1 cellular context compared by ENCODE assay signal in genomic region chr18:9174302-9174701, GRCh38.
TF ChIP-seq lines count a peak whose summit lies in the region.

No MANE protein-coding gene starts in this region.

TF ChIP-seq in SK-N-SH, 30 proteins besides CTCF, POLR2A, EP300 and RAD21:
- TF ChIP-seq ZBTB33 (IDR thresholded peaks at IDR 0.05; ENCODE audit: borderline replicate concordance, low read depth) (no peak), TAF1 (IDR thresholded peaks at IDR 0.05; ENCODE audit: borderline replicate concordance, low read depth, low read length) (no peak), RFX5 (IDR thresholded peaks at IDR 0.05; ENCODE audit: low read length) (no peak), REST (IDR thresholded peaks at IDR 0.05; ENCODE audit: low read depth, low read length) (no peak), JUND (IDR thresholded peaks at IDR 0.05) (no peak), RCOR1 (IDR thresholded peaks at IDR 0.05; ENCODE audit: low read length) (no peak), SIN3A (IDR thresholded peaks at IDR 0.05; ENCODE audit: borderline replicate concordance, low read depth, low read length) (no peak), TEAD4 (IDR thresholded peaks at IDR 0.05; ENCODE audit: borderline replicate concordance, insufficient read depth) (no peak), FOXJ3 (CRISPR knock-in tag; IDR thresholded peaks at IDR 0.05) (no peak), YY1 (IDR thresholded peaks at IDR 0.05; ENCODE audit: low read depth) (no peak), NFIC (IDR thresholded peaks at IDR 0.05; ENCODE audit: borderline replicate concordance) (no peak), PBX3 (IDR thresholded peaks at IDR 0.05) (no peak), RXRA (IDR thresholded peaks at IDR 0.05; ENCODE audit: borderline replicate concordance, low read depth) (no peak), FOSL2 (IDR thresholded peaks at IDR 0.05; ENCODE audit: borderline replicate concordance, low read depth) (no peak), FOXM1 (IDR thresholded peaks at IDR 0.05; ENCODE audit: low read depth) (no peak), IRF3 (IDR thresholded peaks at IDR 0.05; ENCODE audit: low read depth, low read length) (no peak)
